ENCODE assay signal across 1 cellular context in the genomic region with DNA sequence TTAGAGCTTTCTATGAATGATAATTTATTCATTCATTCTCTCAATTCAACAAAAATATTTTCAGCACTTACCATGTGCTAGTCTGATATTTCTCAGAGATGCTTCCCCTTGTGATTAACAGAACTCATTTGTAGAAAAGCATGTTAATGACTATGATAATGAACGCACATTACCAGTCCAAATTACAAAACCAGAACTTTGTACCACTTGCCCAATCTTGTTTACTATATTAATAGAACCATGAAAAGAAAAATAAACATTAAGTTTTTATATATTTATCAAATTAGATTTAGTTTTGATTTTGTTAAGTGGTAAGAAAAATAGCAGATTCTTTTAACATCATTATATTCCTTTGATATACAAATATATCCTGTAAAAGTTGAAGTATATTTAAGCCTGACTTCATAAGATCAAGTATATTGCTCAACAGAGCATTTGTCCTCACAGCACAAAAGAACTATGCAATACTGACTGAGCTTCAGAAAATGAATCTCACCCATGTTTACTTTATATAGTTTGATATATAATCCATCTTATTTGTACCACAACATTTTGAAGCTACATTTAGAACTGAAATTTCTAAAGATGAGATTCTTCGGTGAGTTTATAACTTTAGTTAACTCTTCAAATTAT.
TF ChIP-seq lines count a peak whose summit lies in the region.

No MANE protein-coding gene starts in this region.

TF ChIP-seq in IMR-90, 13 proteins besides CTCF, POLR2A, EP300 and RAD21 (continued from another document):
- no peak for TF ChIP-seq CEBPB (IDR thresholded peaks at IDR 0.05; ENCODE audit: low read depth, low read length)
- no peak for TF ChIP-seq SMC3 (IDR thresholded peaks at IDR 0.05; ENCODE audit: low read depth, low read length)
- TF ChIP-seq CHD1 (IDR thresholded peaks at IDR 0.05; ENCODE audit: low read depth, low read length), result no peak
- TF ChIP-seq MAFK (IDR thresholded peaks at IDR 0.05; ENCODE audit: low read depth, low read length), result no peak
- TF ChIP-seq USF2 (IDR thresholded peaks at IDR 0.05; ENCODE audit: low read depth, low read length), result no peak
- no peak for TF ChIP-seq RFX5 (IDR thresholded peaks at IDR 0.05; ENCODE audit: low read depth, low read length)
- TF ChIP-seq FOS (IDR thresholded peaks at IDR 0.05; ENCODE audit: low read depth, low read length), result no peak
- no peak for TF ChIP-seq RCOR1 (IDR thresholded peaks at IDR 0.05; ENCODE audit: insufficient replicate concordance, low read length)
